Comparison of ENCODE assay signal across 10 cellular contexts in genomic region chr2:218281449-218281848, GRCh38. TPM values are rescaled to one million over a fixed set of nuclear protein-coding genes. Genes with fewer than 3 reads are reported as not detected.
DNase-seq lines count a peak whose midpoint lies in the region; ATAC-seq and TF ChIP-seq lines count a peak whose summit lies in the region.
"Had no signal": no experiment of that assay in that cellular context is flagged by ENCODE, and none has a peak within 500 bp of the region (broad histone marks: within the 10 kb centered on the region; RNA-seq: fewer than 3 reads in every experiment).

No MANE protein-coding gene starts in this region.

- H3K27me3 Mint-ChIP-seq in activated CD8-positive, alpha-beta T cell treated with anti-CD3 and anti-CD28 coated beads, Interleukin-2, amount 10 ng/mL, durations not matched to agents 7 days and 5 days (ENCODE audit: low read depth) = no peaks in the 10 kb centered on the region
- H3K27me3 Mint-ChIP-seq in progenitor cell of endocrine pancreas = no peaks in the 10 kb centered on the region

- H3K36me3 ChIP-seq in BLaER1 treated with 17β-estradiol and CSF1 and Interleukin-3, amounts not matched to agents 10 nM and 100 nM = peaks cover 20 to 96% (median 50%) of the 10 kb centered on the region in 11 experiments
- no peaks in the 10 kb centered on the region for H3K36me3 ChIP-seq in testis (ENCODE audit: low read depth, missing control alignments)

- peak overlapping the region; percentile 72 for H3K27ac Mint-ChIP-seq in activated CD8-positive, alpha-beta T cell treated with anti-CD3 and anti-CD28 coated beads, Interleukin-2, amount 10 ng/mL, durations not matched to agents 7 days and 5 days
- peak overlapping the region; percentile 93 for H3K27ac Mint-ChIP-seq in progenitor cell of endocrine pancreas

- peak overlapping the region in 7 of 11 experiments; percentile 1 to 75 (median 70); a peak in 2 of 22 replicates for H3K27ac ChIP-seq in BLaER1 treated with 17β-estradiol and CSF1 and Interleukin-3, amounts not matched to agents 10 nM and 100 nM
- peak overlapping the region in 1 of 2 donors; percentile 64 for H3K27ac ChIP-seq in testis

- peaks cover 38% of the 10 kb centered on the region for H3K36me3 Mint-ChIP-seq in activated CD8-positive, alpha-beta T cell treated with anti-CD3 and anti-CD28 coated beads, Interleukin-2, amount 10 ng/mL, durations not matched to agents 7 days and 5 days (ENCODE audit: low read depth)
- peaks cover 18% of the 10 kb centered on the region for H3K36me3 Mint-ChIP-seq in progenitor cell of endocrine pancreas (ENCODE audit: insufficient read depth)

- H3K4me1 ChIP-seq in BLaER1 treated with 17β-estradiol and CSF1 and Interleukin-3, amounts not matched to agents 10 nM and 100 nM = peaks cover 42 to 73% (median 46%) of the 10 kb centered on the region in 10 experiments
- H3K4me1 ChIP-seq in testis = peaks cover 43% of the 10 kb centered on the region

- no peaks in the 10 kb centered on the region for H3K9me3 ChIP-seq in BLaER1 treated with 17β-estradiol and CSF1 and Interleukin-3, amounts not matched to agents 10 nM and 100 nM (replicated peaks in 1 of 11)
- no peaks in the 10 kb centered on the region for H3K9me3 ChIP-seq in testis

- intact Hi-C loops in testis (cut with DNase I; ENCODE audit: low total_unique reads) = no loop called here

- DNase-seq in activated CD8-positive, alpha-beta T cell treated with anti-CD3 and anti-CD28 coated beads, Interleukin-2, amount 10 ng/mL, durations not matched to agents 7 days and 5 days = no peak
- DNase-seq in glomerular visceral epithelial cell (ENCODE audit: extremely low spot score) (peak; percentile 38), progenitor cell of endocrine pancreas (ENCODE audit: low spot score, unreplicated experiment) (no peak), testis (no peak), COR-L47 (lab: John Stamatoyannopoulos, UW) (no peak), SKM-1 (lab: John Stamatoyannopoulos, UW; ENCODE audit: unreplicated experiment) (no peak)
- DNase-seq: NCI-H1417 treated with DMSO at 0.1 percent for 48 hours; stimulated activated CD4-positive, alpha-beta T cell treated with anti-CD3 and anti-CD28 coated beads, Interleukin-4, amount 100 ng/mL, for 4 hours had no signal

- no peak for TF ChIP-seq POLR2A in testis (IDR thresholded peaks at IDR 0.05)

- no peak overlapping the region for H3K4me2 ChIP-seq in BLaER1 treated with 17β-estradiol and CSF1 and Interleukin-3, amounts not matched to agents 10 nM and 100 nM

- no peak overlapping the region for H3K4me3 Mint-ChIP-seq in activated CD8-positive, alpha-beta T cell treated with anti-CD3 and anti-CD28 coated beads, Interleukin-2, amount 10 ng/mL, durations not matched to agents 7 days and 5 days
- no peak overlapping the region for H3K4me3 Mint-ChIP-seq in progenitor cell of endocrine pancreas (ENCODE audit: low read depth)

- no peak for TF ChIP-seq CTCF in progenitor cell of endocrine pancreas (IDR thresholded peaks at IDR 0.05; ENCODE audit: unreplicated experiment)
- no peak for TF ChIP-seq CTCF in testis (IDR thresholded peaks at IDR 0.05)

- peaks cover 0 to 100% (median 4%) of the 10 kb centered on the region in 11 experiments; a peak in 10 of 22 replicates for H4K20me1 ChIP-seq in BLaER1 treated with 17β-estradiol and CSF1 and Interleukin-3, amounts not matched to agents 10 nM and 100 nM

- H3K4me3 ChIP-seq in BLaER1 treated with 17β-estradiol and CSF1 and Interleukin-3, amounts not matched to agents 10 nM and 100 nM = no peak overlapping the region
- no peak overlapping the region for H3K4me3 ChIP-seq in testis

- WGBS in testis, 2 donors = 73 to 86% methylated on average over 2 to 3 of the region's 3 CpGs

- peak overlapping the region in 4 of 11 experiments; percentile 9 to 76 (median 59); a peak in 6 of 22 replicates for H3K9ac ChIP-seq in BLaER1 treated with 17β-estradiol and CSF1 and Interleukin-3, amounts not matched to agents 10 nM and 100 nM

- CTCF ChIA-PET in activated CD8-positive, alpha-beta T cell treated with anti-CD3 and anti-CD28 coated beads, Interleukin-2, amount 10 ng/mL, durations not matched to agents 7 days and 5 days (lab: Charles Lee) = interaction anchor here (1.3 to 7.0 kb wide), 2 partner anchors 8 to 10 kb away, joined by 3 to 158 read pairs; partner anchors contain the start of genes AAMP and PNKD

- no peaks in the 10 kb centered on the region for H3K27me3 ChIP-seq in BLaER1 treated with 17β-estradiol and CSF1 and Interleukin-3, amounts not matched to agents 10 nM and 100 nM
- no peaks in the 10 kb centered on the region for H3K27me3 ChIP-seq in testis

- no peak for ATAC-seq in activated CD8-positive, alpha-beta T cell treated with anti-CD3 and anti-CD28 coated beads, Interleukin-2, amount 10 ng/mL, durations not matched to agents 7 days and 5 days
- ATAC-seq in GM18519 (IDR thresholded peaks at IDR 0.05; ENCODE audit: low FRiP score, unreplicated experiment) = no peak

- H3K9me3 Mint-ChIP-seq in activated CD8-positive, alpha-beta T cell treated with anti-CD3 and anti-CD28 coated beads, Interleukin-2, amount 10 ng/mL, durations not matched to agents 7 days and 5 days (ENCODE audit: insufficient read depth) = no peaks in the 10 kb centered on the region
- no peaks in the 10 kb centered on the region for H3K9me3 Mint-ChIP-seq in progenitor cell of endocrine pancreas (ENCODE audit: low read depth)

- H3K4me1 Mint-ChIP-seq in activated CD8-positive, alpha-beta T cell treated with anti-CD3 and anti-CD28 coated beads, Interleukin-2, amount 10 ng/mL, durations not matched to agents 7 days and 5 days (ENCODE audit: low read depth) = peaks cover 33% of the 10 kb centered on the region
- peaks cover 31% of the 10 kb centered on the region for H3K4me1 Mint-ChIP-seq in progenitor cell of endocrine pancreas (ENCODE audit: low read depth)

- POLR2A ChIA-PET in activated CD8-positive, alpha-beta T cell treated with anti-CD3 and anti-CD28 coated beads, Interleukin-2, amount 10 ng/mL, durations not matched to agents 7 days and 5 days (lab: Charles Lee) = interaction anchor here (1.4 kb wide), 1 partner anchor 9 kb away, joined by 3 read pairs; no protein-coding TSS in a partner anchor

RNA-seq across cellular contexts. Expression of gene TMBIM1, which starts 10.9 kb away (rescaled TPM):
- 10 to 100 TPM; 52.9 to 58.9 TPM for total RNA-seq in activated CD8-positive, alpha-beta T cell treated with anti-CD3 and anti-CD28 coated beads, Interleukin-2, amount 10 ng/mL, durations not matched to agents 7 days and 5 days
- total RNA-seq in progenitor cell of endocrine pancreas = 131 and 137 TPM in 2 replicates
- 10 to 100 TPM; 59.9 to 81.0 TPM for total RNA-seq in testis
- polyA plus RNA-seq in testis (ENCODE audit: insufficient read depth, low read depth, low replicate concordance) = 77.6 TPM

RNA-seq across cellular contexts. Expression of gene PNKD, which starts 11.1 kb away (rescaled TPM):
- 10 to 100 TPM; 36.7 to 37.6 TPM for total RNA-seq in activated CD8-positive, alpha-beta T cell treated with anti-CD3 and anti-CD28 coated beads, Interleukin-2, amount 10 ng/mL, durations not matched to agents 7 days and 5 days
- 54.3 and 54.5 TPM in 2 replicates for total RNA-seq in progenitor cell of endocrine pancreas
- 10 to 100 TPM; 79.3 to 84.2 TPM for total RNA-seq in testis
- polyA plus RNA-seq in testis (ENCODE audit: insufficient read depth, low read depth, low replicate concordance) = 90.7 TPM

RNA-seq across cellular contexts. Expression of gene AAMP, which starts 11.5 kb away (rescaled TPM):
- 10 to 100 TPM; 52.6 to 56.2 TPM for total RNA-seq in activated CD8-positive, alpha-beta T cell treated with anti-CD3 and anti-CD28 coated beads, Interleukin-2, amount 10 ng/mL, durations not matched to agents 7 days and 5 days
- total RNA-seq in progenitor cell of endocrine pancreas (79.2 and 85.2 TPM in 2 replicates), testis (100 to 1,000 TPM; 154 to 177 TPM)
- polyA plus RNA-seq in testis (ENCODE audit: insufficient read depth, low read depth, low replicate concordance) = 112 TPM

RNA-seq across cellular contexts. Expression of gene GPBAR1, which starts 20.6 kb away (rescaled TPM):
- total RNA-seq in activated CD8-positive, alpha-beta T cell treated with anti-CD3 and anti-CD28 coated beads, Interleukin-2, amount 10 ng/mL, durations not matched to agents 7 days and 5 days = under 1 TPM; 0.97 TPM
- total RNA-seq in progenitor cell of endocrine pancreas (9.1 and 9.7 TPM in 2 replicates), testis (1 to 10 TPM; 1.5 to 1.8 TPM)
- 3.4 TPM for polyA plus RNA-seq in testis (ENCODE audit: insufficient read depth, low read depth, low replicate concordance)
